In the genomic region with DNA sequence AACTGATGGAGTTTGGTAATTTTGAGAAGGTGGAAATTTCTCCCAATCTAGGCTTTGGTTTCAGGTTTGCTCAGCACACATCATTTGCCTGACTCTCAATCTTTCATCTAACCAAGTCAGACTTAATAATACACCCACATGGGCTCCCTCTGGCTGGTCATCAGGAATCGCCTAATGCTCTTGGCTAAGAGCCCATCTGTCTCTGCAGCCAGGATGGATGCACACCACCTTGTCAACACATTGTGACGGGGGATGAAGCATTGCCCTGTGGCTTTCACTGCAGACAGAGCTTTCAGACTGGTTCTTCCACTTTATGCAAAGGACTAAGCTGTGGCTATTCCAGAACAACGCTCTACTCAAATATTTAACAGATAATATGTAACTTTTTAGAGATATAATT, we compare ENCODE assay signal across 1 cellular context.
TF ChIP-seq lines count a peak whose summit lies in the region.

No MANE protein-coding gene starts in this region.

TF ChIP-seq in K562, 482 proteins besides CTCF, POLR2A, EP300 and RAD21 (continued from another document and continues in another):
- TF ChIP-seq, protein P1, sequence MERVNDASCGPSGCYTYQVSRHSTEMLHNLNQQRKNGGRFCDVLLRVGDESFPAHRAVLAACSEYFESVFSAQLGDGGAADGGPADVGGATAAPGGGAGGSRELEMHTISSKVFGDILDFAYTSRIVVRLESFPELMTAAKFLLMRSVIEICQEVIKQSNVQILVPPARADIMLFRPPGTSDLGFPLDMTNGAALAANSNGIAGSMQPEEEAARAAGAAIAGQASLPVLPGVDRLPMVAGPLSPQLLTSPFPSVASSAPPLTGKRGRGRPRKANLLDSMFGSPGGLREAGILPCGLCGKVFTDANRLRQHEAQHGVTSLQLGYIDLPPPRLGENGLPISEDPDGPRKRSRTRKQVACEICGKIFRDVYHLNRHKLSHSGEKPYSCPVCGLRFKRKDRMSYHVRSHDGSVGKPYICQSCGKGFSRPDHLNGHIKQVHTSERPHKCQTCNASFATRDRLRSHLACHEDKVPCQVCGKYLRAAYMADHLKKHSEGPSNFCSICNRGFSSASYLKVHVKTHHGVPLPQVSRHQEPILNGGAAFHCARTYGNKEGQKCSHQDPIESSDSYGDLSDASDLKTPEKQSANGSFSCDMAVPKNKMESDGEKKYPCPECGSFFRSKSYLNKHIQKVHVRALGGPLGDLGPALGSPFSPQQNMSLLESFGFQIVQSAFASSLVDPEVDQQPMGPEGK (CRISPR knock-in tag; IDR thresholded peaks at IDR 0.05; ENCODE audit: borderline replicate concordance), result no peak
- TF ChIP-seq CXXC5 (CRISPR knock-in tag; IDR thresholded peaks at IDR 0.05) (peak; percentile 88), BHLHE40 (IDR thresholded peaks at IDR 0.05; ENCODE audit: low read length) (peak; percentile 63; the same call in 1 of the 2 replicates), ERF (CRISPR knock-in tag; IDR thresholded peaks at IDR 0.05) (no peak), E2F3 (CRISPR knock-in tag; IDR thresholded peaks at IDR 0.05) (no peak), NELFE (IDR thresholded peaks at IDR 0.05; ENCODE audit: insufficient read depth, insufficient read length) (no peak), SMAD3 (CRISPR knock-in tag; conservative IDR thresholded peaks at IDR 0.05) (no peak), KDM1A (IDR thresholded peaks at IDR 0.05) (no peak), GABPB2 (CRISPR knock-in tag; conservative IDR thresholded peaks at IDR 0.05) (no peak), IRF9 (tag; IDR thresholded peaks at IDR 0.05) (no peak), PURB (CRISPR knock-in tag; IDR thresholded peaks at IDR 0.05; ENCODE audit: low read depth) (no peak), CGGBP1 (CRISPR knock-in tag; IDR thresholded peaks at IDR 0.05) (no peak), IFI16 (CRISPR knock-in tag; IDR thresholded peaks at IDR 0.05) (no peak), RUNX1 (IDR thresholded peaks at IDR 0.05; ENCODE audit: low read depth) (no peak), PHTF2 (CRISPR knock-in tag; IDR thresholded peaks at IDR 0.05) (no peak), RHOXF2B (CRISPR knock-in tag; conservative IDR thresholded peaks at IDR 0.05) (no peak), BRCA1 (IDR thresholded peaks at IDR 0.05) (no peak), BRCA1 (CRISPR knock-in tag; IDR thresholded peaks at IDR 0.05) (no peak), TOE1 (IDR thresholded peaks at IDR 0.05; ENCODE audit: borderline replicate concordance) (no peak), TOE1 (CRISPR knock-in tag; IDR thresholded peaks at IDR 0.05; ENCODE audit: borderline replicate concordance, low read depth) (no peak), ESRRB (CRISPR knock-in tag; IDR thresholded peaks at IDR 0.05; ENCODE audit: borderline replicate concordance) (no peak), ZNF318 (IDR thresholded peaks at IDR 0.05; ENCODE audit: borderline replicate concordance in 1 of 2, low read depth in 1 of 2) (no peak), FOXK2 (conservative IDR thresholded peaks at IDR 0.05 in 1 of 2, IDR thresholded peaks at IDR 0.05 in 1 of 2; ENCODE audit: low read depth in 2 of 2) (no peak), MYC (IDR thresholded peaks at IDR 0.05; ENCODE audit: low read depth, low read length) (no peak), MYC (CRISPR knock-in tag; IDR thresholded peaks at IDR 0.05; ENCODE audit: borderline replicate concordance, low read depth) (no peak), ZMIZ1 (IDR thresholded peaks at IDR 0.05; ENCODE audit: low read depth in 2 of 2, low read length in 2 of 2) (no peak), RFX7 (CRISPR knock-in tag; IDR thresholded peaks at IDR 0.05) (no peak), XRCC4 (IDR thresholded peaks at IDR 0.05; ENCODE audit: extremely low read depth, insufficient read depth, insufficient read length) (no peak), CBFA2T2 (conservative IDR thresholded peaks at IDR 0.05) (no peak), CHCHD3 (CRISPR knock-in tag; IDR thresholded peaks at IDR 0.05) (no peak), MEIS2 (IDR thresholded peaks at IDR 0.05; ENCODE audit: partially characterized antibody) (peak; percentile 87), DMBX1 (CRISPR knock-in tag; IDR thresholded peaks at IDR 0.05; ENCODE audit: borderline replicate concordance) (no peak), PBX2 (CRISPR knock-in tag; IDR thresholded peaks at IDR 0.05; ENCODE audit: low read depth) (no peak), PBX2 (tag; conservative IDR thresholded peaks at IDR 0.05; ENCODE audit: low read depth) (peak; percentile 96), ZNF3 (CRISPR knock-in tag; IDR thresholded peaks at IDR 0.05) (no peak), KAT8 (IDR thresholded peaks at IDR 0.05; ENCODE audit: low read depth) (no peak)
- TF ChIP-seq, protein P2, sequence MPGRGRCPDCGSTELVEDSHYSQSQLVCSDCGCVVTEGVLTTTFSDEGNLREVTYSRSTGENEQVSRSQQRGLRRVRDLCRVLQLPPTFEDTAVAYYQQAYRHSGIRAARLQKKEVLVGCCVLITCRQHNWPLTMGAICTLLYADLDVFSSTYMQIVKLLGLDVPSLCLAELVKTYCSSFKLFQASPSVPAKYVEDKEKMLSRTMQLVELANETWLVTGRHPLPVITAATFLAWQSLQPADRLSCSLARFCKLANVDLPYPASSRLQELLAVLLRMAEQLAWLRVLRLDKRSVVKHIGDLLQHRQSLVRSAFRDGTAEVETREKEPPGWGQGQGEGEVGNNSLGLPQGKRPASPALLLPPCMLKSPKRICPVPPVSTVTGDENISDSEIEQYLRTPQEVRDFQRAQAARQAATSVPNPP (IDR thresholded peaks at IDR 0.05; ENCODE audit: borderline replicate concordance, insufficient read depth, insufficient read length), result no peak
- TF ChIP-seq, protein P3, sequence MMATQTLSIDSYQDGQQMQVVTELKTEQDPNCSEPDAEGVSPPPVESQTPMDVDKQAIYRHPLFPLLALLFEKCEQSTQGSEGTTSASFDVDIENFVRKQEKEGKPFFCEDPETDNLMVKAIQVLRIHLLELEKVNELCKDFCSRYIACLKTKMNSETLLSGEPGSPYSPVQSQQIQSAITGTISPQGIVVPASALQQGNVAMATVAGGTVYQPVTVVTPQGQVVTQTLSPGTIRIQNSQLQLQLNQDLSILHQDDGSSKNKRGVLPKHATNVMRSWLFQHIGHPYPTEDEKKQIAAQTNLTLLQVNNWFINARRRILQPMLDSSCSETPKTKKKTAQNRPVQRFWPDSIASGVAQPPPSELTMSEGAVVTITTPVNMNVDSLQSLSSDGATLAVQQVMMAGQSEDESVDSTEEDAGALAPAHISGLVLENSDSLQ (IDR thresholded peaks at IDR 0.05), result peak; percentile 34; the same call in 1 of the 2 replicates
